1 cellular context compared by ENCODE assay signal in the genomic region with DNA sequence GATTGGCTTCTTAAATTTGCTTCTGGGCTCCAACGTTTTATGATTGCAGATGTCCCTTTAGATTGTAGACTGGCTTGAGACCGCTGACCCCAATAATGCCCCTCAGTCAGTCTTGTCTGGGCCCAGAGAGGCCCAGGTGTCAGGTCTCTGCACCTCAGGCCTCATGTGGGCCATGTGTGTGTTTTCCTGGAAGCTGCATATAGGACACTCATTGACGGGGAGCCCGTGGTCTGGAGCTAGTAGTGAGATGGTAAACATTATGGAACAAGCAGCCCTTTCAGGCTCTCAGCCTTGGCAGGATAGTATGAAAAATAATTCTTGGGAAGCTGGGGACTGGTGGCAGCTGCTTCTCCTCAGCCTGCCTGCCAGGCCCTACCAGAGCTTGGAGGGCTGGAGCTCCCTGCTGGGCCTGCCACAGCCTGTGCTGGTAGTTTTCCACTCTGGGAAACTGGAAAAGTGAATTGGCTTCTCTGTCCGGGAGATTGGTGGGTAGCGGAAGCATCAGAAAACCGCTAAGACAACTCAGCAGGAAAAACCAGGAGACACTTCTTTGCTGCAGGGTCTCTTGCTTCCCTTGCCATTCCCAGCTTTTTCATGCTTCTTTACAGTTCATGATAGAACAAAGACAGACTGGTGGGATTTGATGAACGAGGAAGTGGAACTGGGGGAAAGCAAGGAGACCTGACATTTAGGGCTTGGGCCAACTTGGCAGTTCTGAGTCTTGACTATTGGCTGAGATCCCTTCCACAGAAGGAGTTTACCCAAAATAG.
TF ChIP-seq lines count a peak whose summit lies in the region.

No MANE protein-coding gene starts in this region.

TF ChIP-seq in HepG2, 621 proteins besides CTCF, POLR2A, EP300 and RAD21 (continued from another document):
- TF ChIP-seq, protein P1, sequence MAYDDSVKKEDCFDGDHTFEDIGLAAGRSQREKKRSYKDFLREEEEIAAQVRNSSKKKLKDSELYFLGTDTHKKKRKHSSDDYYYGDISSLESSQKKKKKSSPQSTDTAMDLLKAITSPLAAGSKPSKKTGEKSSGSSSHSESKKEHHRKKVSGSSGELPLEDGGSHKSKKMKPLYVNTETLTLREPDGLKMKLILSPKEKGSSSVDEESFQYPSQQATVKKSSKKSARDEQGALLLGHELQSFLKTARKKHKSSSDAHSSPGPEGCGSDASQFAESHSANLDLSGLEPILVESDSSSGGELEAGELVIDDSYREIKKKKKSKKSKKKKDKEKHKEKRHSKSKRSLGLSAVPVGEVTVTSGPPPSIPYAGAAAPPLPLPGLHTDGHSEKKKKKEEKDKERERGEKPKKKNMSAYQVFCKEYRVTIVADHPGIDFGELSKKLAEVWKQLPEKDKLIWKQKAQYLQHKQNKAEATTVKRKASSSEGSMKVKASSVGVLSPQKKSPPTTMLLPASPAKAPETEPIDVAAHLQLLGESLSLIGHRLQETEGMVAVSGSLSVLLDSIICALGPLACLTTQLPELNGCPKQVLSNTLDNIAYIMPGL (CRISPR knock-in tag; IDR thresholded peaks at IDR 0.05; ENCODE audit: borderline replicate concordance in 1 of 2, low read depth in 1 of 2): 0 out of 4 replicates have a peak, but pooled peaks of 1 of the 2 experiments have one; percentile 28
- TF ChIP-seq ZSCAN20 (CRISPR knock-in tag; IDR thresholded peaks at IDR 0.05; ENCODE audit: borderline replicate concordance): peak; percentile 56; the same call in 1 of the 2 replicates
- TF ChIP-seq, protein P2, sequence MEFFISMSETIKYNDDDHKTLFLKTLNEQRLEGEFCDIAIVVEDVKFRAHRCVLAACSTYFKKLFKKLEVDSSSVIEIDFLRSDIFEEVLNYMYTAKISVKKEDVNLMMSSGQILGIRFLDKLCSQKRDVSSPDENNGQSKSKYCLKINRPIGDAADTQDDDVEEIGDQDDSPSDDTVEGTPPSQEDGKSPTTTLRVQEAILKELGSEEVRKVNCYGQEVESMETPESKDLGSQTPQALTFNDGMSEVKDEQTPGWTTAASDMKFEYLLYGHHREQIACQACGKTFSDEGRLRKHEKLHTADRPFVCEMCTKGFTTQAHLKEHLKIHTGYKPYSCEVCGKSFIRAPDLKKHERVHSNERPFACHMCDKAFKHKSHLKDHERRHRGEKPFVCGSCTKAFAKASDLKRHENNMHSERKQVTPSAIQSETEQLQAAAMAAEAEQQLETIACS (CRISPR knock-in tag; IDR thresholded peaks at IDR 0.05): no peak
- TF ChIP-seq ZNF772 (CRISPR knock-in tag; IDR thresholded peaks at IDR 0.05): peak; percentile 68; the same call in 1 of the 2 replicates
- 0 out of 2 replicates have a peak, but pooled peaks have one; percentile 31 for TF ChIP-seq HMG20B (CRISPR knock-in tag; conservative IDR thresholded peaks at IDR 0.05)
- TF ChIP-seq ZNF274 (CRISPR knock-in tag; IDR thresholded peaks at IDR 0.05): 0 out of 2 replicates have a peak, but pooled peaks have one; percentile 36
- TF ChIP-seq RXRA (CRISPR knock-in tag; IDR thresholded peaks at IDR 0.05): 0 out of 2 replicates have a peak, but pooled peaks have one; percentile 18
- peak; percentile 79 for TF ChIP-seq ZSCAN9 (CRISPR knock-in tag; IDR thresholded peaks at IDR 0.05; ENCODE audit: borderline replicate concordance)
- TF ChIP-seq, protein P3, sequence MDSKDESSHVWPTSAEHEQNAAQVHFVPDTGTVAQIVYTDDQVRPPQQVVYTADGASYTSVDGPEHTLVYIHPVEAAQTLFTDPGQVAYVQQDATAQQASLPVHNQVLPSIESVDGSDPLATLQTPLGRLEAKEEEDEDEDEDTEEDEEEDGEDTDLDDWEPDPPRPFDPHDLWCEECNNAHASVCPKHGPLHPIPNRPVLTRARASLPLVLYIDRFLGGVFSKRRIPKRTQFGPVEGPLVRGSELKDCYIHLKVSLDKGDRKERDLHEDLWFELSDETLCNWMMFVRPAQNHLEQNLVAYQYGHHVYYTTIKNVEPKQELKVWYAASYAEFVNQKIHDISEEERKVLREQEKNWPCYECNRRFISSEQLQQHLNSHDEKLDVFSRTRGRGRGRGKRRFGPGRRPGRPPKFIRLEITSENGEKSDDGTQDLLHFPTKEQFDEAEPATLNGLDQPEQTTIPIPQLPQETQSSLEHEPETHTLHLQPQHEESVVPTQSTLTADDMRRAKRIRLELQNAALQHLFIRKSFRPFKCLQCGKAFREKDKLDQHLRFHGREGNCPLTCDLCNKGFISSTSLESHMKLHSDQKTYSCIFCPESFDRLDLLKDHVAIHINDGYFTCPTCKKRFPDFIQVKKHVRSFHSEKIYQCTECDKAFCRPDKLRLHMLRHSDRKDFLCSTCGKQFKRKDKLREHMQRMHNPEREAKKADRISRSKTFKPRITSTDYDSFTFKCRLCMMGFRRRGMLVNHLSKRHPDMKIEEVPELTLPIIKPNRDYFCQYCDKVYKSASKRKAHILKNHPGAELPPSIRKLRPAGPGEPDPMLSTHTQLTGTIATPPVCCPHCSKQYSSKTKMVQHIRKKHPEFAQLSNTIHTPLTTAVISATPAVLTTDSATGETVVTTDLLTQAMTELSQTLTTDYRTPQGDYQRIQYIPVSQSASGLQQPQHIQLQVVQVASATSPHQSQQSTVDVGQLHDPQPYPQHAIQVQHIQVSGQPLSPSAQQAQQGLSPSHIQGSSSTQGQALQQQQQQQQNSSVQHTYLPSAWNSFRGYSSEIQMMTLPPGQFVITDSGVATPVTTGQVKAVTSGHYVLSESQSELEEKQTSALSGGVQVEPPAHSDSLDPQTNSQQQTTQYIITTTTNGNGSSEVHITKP (CRISPR knock-in tag; IDR thresholded peaks at IDR 0.05; ENCODE audit: low read depth): no peak
- TF ChIP-seq HDAC6 (IDR thresholded peaks at IDR 0.05; ENCODE audit: low read depth, low read length): no peak
- TF ChIP-seq, protein P4, sequence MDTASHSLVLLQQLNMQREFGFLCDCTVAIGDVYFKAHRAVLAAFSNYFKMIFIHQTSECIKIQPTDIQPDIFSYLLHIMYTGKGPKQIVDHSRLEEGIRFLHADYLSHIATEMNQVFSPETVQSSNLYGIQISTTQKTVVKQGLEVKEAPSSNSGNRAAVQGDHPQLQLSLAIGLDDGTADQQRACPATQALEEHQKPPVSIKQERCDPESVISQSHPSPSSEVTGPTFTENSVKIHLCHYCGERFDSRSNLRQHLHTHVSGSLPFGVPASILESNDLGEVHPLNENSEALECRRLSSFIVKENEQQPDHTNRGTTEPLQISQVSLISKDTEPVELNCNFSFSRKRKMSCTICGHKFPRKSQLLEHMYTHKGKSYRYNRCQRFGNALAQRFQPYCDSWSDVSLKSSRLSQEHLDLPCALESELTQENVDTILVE (CRISPR knock-in tag; IDR thresholded peaks at IDR 0.05): 0 out of 2 replicates have a peak, but pooled peaks have one; percentile 35
- TF ChIP-seq BCL6 (CRISPR knock-in tag; IDR thresholded peaks at IDR 0.05): peak; percentile 93
